In genomic region chr5:137679195-137679594, GRCh38 we compare ENCODE assay signal across 1 cellular context.
TF ChIP-seq lines count a peak whose summit lies in the region.

No MANE protein-coding gene starts in this region.

TF ChIP-seq in H1, 55 proteins besides CTCF, POLR2A, EP300 and RAD21 (continued from another document):
- TF ChIP-seq BRCA1 (IDR thresholded peaks at IDR 0.05; ENCODE audit: low read depth, low read length): no peak
- TF ChIP-seq YY1 (IDR thresholded peaks at IDR 0.05; ENCODE audit: low read depth, low read length): no peak
